Comparison of ENCODE assay signal across 1 cellular context in genomic region chr12:9066755-9067433, GRCh38.
A peak's percentile ranks its signal among the peaks of the same experiment; 100 is the strongest.
TF ChIP-seq lines count a peak whose summit lies in the region.

No MANE protein-coding gene starts in this region.

TF ChIP-seq in K562, 482 proteins besides CTCF, POLR2A, EP300 and RAD21 (continued from another document):
- TF ChIP-seq CEBPG (CRISPR knock-in tag; IDR thresholded peaks at IDR 0.05), result no peak
- TF ChIP-seq CEBPG (tag; conservative IDR thresholded peaks at IDR 0.05 in 1 of 2, IDR thresholded peaks at IDR 0.05 in 1 of 2), result peak in 1 of 2 experiments; percentile 74; a peak in 2 of 4 replicates
- peak; percentile 53; the same call in 1 of the 2 replicates for TF ChIP-seq CEBPB (tag; IDR thresholded peaks at IDR 0.05)
